Comparison of ENCODE assay signal across 26 cellular contexts in genomic region chr1:185731446-185731845, GRCh38. TPM values are rescaled to one million over a fixed set of nuclear protein-coding genes. Genes with fewer than 3 reads are reported as not detected.
"Had no signal": no experiment of that assay in that cellular context is flagged by ENCODE, and none has a peak within 500 bp of the region (broad histone marks: within the 10 kb centered on the region; RNA-seq: fewer than 3 reads in every experiment).

No MANE protein-coding gene starts in this region.

- H3K27ac ChIP-seq: coronary artery, dorsolateral prefrontal cortex, epithelial cell of prostate, esophagus squamous epithelium, gastroesophageal sphincter, heart left ventricle, hepatocyte, left lung, lower lobe of right lung had no signal

- H2AFZ ChIP-seq: hepatocyte had no signal

- H3K27me3 ChIP-seq: gastroesophageal sphincter had no signal

- H3K36me3 ChIP-seq: esophagus squamous epithelium, gastroesophageal sphincter, heart left ventricle, left lung, lower lobe of right lung had no signal

- FAIRE-seq: colon, keratinocyte had no signal

- H3K4me2 ChIP-seq: hepatocyte had no signal

- ATAC-seq: esophagus mucosa; gastroesophageal sphincter; heart left ventricle; left cardiac atrium; left lung; left ventricle myocardium superior; lower lobe of right lung; mucosa of descending colon; naive thymus-derived CD8-positive, alpha-beta T cell had no signal

- H3K79me2 ChIP-seq: hepatocyte had no signal

- DNase-seq: dermis blood vessel endothelial cell; dorsolateral prefrontal cortex; effector CD4-positive, alpha-beta T cell; effector memory CD4-positive, alpha-beta T cell; erythroblast; esophagus squamous epithelium; foreskin fibroblast; foreskin melanocyte; heart left ventricle; hypothalamus; immature natural killer cell; left cardiac atrium; left lung; left ventricle myocardium superior; lower lobe of right lung; mesenchymal stem cell; mucosa of descending colon; naive B cell; naive thymus-derived CD8-positive, alpha-beta T cell had no signal

- H3K9me3 ChIP-seq: esophagus squamous epithelium, mucosa of descending colon had no signal

- H3K4me3 ChIP-seq: coronary artery, dorsolateral prefrontal cortex, esophagus squamous epithelium, gastroesophageal sphincter, heart left ventricle, hepatocyte, left lung, lower lobe of right lung, mucosa of descending colon had no signal

RNA-seq across cellular contexts. Expression of gene HMCN1, which starts 2.7 kb away (rescaled TPM):
- polyA plus RNA-seq: naive thymus-derived CD8-positive, alpha-beta T cell had no signal
